ENCODE assay signal across 2 cellular contexts in the genomic region with DNA sequence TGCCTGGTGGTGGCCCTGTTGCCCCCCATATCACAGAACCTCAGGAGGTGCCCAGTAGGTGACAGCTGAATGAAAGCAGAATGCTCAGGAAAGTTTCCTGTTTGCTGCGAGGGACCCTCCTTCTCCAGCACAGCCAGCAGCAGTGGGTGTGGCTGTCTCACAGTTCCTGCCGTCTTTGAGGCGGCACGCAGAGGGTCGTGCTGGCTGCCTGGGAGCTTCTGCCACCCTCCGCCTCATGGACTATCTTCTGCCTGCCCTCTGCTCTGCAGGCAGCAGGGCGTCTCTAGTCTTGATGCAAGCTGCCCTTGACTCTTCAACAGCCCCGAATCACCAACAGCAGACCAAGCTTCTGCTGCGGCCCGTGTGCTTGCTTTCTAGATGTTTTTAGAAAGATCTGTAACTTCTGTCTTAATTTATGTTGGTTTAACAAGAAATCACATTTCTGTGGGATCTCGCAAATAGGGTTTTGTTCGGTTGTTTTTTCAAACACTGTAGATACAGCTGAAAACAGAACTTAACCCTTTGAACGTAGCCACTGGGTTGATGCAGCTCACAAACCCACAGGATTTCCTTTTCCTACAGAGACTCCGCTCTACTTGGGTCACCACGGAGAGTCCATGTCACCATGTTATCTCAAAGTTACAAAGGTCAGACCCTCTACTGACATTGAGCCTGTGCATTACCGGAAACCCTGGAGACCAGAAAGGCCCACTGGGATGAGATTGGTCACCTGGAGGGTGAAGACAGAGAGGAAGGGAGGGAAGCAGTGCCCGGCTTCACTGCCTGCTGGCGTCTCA.
TF ChIP-seq lines count a peak whose summit lies in the region.

No MANE protein-coding gene starts in this region.

TF ChIP-seq in HepG2, 621 proteins besides CTCF, POLR2A, EP300 and RAD21:
- TF ChIP-seq, protein P1, sequence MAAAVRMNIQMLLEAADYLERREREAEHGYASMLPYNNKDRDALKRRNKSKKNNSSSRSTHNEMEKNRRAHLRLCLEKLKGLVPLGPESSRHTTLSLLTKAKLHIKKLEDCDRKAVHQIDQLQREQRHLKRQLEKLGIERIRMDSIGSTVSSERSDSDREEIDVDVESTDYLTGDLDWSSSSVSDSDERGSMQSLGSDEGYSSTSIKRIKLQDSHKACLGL (CRISPR knock-in tag; IDR thresholded peaks at IDR 0.05): no peak
- TF ChIP-seq, protein P2, sequence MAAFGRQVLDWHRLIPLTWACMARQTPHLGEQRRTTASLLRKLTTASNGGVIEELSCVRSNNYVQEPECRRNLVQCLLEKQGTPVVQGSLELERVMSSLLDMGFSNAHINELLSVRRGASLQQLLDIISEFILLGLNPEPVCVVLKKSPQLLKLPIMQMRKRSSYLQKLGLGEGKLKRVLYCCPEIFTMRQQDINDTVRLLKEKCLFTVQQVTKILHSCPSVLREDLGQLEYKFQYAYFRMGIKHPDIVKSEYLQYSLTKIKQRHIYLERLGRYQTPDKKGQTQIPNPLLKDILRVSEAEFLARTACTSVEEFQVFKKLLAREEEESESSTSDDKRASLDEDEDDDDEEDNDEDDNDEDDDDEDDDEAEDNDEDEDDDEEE (CRISPR knock-in tag; IDR thresholded peaks at IDR 0.05): no peak
- TF ChIP-seq MBD4 (IDR thresholded peaks at IDR 0.05; ENCODE audit: borderline replicate concordance, low read length) (no peak), ZNF652 (CRISPR knock-in tag; IDR thresholded peaks at IDR 0.05; ENCODE audit: borderline replicate concordance, low read depth) (peak; percentile 41; the same call in 1 of the 2 replicates), ZNF446 (CRISPR knock-in tag; IDR thresholded peaks at IDR 0.05) (no peak), ZNF644 (CRISPR knock-in tag; IDR thresholded peaks at IDR 0.05; ENCODE audit: low read depth) (no peak), TCF7L2 (IDR thresholded peaks at IDR 0.05; ENCODE audit: low read depth, low read length) (no peak), ADNP (CRISPR knock-in tag; IDR thresholded peaks at IDR 0.05) (no peak)
- TF ChIP-seq, protein P3, sequence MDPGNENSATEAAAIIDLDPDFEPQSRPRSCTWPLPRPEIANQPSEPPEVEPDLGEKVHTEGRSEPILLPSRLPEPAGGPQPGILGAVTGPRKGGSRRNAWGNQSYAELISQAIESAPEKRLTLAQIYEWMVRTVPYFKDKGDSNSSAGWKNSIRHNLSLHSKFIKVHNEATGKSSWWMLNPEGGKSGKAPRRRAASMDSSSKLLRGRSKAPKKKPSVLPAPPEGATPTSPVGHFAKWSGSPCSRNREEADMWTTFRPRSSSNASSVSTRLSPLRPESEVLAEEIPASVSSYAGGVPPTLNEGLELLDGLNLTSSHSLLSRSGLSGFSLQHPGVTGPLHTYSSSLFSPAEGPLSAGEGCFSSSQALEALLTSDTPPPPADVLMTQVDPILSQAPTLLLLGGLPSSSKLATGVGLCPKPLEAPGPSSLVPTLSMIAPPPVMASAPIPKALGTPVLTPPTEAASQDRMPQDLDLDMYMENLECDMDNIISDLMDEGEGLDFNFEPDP (CRISPR knock-in tag; conservative IDR thresholded peaks at IDR 0.05): no peak

TF ChIP-seq in H1, 55 proteins besides CTCF, POLR2A, EP300 and RAD21:
- TF ChIP-seq EGR1 (IDR thresholded peaks at IDR 0.05; ENCODE audit: borderline replicate concordance, low read depth, low read length) (no peak), TBP (IDR thresholded peaks at IDR 0.05; ENCODE audit: low read depth, low read length) (no peak), SIN3A (conservative IDR thresholded peaks at IDR 0.05 in 1 of 2, IDR thresholded peaks at IDR 0.05 in 1 of 2; ENCODE audit: low read depth in 1 of 2, low read length in 2 of 2) (no peak), SUZ12 (IDR thresholded peaks at IDR 0.05; ENCODE audit: low read length) (no peak), CBX5 (IDR thresholded peaks at IDR 0.05; ENCODE audit: low read depth, low read length) (no peak), KDM5A (IDR thresholded peaks at IDR 0.05; ENCODE audit: low read length) (no peak)
- TF ChIP-seq, protein P4, sequence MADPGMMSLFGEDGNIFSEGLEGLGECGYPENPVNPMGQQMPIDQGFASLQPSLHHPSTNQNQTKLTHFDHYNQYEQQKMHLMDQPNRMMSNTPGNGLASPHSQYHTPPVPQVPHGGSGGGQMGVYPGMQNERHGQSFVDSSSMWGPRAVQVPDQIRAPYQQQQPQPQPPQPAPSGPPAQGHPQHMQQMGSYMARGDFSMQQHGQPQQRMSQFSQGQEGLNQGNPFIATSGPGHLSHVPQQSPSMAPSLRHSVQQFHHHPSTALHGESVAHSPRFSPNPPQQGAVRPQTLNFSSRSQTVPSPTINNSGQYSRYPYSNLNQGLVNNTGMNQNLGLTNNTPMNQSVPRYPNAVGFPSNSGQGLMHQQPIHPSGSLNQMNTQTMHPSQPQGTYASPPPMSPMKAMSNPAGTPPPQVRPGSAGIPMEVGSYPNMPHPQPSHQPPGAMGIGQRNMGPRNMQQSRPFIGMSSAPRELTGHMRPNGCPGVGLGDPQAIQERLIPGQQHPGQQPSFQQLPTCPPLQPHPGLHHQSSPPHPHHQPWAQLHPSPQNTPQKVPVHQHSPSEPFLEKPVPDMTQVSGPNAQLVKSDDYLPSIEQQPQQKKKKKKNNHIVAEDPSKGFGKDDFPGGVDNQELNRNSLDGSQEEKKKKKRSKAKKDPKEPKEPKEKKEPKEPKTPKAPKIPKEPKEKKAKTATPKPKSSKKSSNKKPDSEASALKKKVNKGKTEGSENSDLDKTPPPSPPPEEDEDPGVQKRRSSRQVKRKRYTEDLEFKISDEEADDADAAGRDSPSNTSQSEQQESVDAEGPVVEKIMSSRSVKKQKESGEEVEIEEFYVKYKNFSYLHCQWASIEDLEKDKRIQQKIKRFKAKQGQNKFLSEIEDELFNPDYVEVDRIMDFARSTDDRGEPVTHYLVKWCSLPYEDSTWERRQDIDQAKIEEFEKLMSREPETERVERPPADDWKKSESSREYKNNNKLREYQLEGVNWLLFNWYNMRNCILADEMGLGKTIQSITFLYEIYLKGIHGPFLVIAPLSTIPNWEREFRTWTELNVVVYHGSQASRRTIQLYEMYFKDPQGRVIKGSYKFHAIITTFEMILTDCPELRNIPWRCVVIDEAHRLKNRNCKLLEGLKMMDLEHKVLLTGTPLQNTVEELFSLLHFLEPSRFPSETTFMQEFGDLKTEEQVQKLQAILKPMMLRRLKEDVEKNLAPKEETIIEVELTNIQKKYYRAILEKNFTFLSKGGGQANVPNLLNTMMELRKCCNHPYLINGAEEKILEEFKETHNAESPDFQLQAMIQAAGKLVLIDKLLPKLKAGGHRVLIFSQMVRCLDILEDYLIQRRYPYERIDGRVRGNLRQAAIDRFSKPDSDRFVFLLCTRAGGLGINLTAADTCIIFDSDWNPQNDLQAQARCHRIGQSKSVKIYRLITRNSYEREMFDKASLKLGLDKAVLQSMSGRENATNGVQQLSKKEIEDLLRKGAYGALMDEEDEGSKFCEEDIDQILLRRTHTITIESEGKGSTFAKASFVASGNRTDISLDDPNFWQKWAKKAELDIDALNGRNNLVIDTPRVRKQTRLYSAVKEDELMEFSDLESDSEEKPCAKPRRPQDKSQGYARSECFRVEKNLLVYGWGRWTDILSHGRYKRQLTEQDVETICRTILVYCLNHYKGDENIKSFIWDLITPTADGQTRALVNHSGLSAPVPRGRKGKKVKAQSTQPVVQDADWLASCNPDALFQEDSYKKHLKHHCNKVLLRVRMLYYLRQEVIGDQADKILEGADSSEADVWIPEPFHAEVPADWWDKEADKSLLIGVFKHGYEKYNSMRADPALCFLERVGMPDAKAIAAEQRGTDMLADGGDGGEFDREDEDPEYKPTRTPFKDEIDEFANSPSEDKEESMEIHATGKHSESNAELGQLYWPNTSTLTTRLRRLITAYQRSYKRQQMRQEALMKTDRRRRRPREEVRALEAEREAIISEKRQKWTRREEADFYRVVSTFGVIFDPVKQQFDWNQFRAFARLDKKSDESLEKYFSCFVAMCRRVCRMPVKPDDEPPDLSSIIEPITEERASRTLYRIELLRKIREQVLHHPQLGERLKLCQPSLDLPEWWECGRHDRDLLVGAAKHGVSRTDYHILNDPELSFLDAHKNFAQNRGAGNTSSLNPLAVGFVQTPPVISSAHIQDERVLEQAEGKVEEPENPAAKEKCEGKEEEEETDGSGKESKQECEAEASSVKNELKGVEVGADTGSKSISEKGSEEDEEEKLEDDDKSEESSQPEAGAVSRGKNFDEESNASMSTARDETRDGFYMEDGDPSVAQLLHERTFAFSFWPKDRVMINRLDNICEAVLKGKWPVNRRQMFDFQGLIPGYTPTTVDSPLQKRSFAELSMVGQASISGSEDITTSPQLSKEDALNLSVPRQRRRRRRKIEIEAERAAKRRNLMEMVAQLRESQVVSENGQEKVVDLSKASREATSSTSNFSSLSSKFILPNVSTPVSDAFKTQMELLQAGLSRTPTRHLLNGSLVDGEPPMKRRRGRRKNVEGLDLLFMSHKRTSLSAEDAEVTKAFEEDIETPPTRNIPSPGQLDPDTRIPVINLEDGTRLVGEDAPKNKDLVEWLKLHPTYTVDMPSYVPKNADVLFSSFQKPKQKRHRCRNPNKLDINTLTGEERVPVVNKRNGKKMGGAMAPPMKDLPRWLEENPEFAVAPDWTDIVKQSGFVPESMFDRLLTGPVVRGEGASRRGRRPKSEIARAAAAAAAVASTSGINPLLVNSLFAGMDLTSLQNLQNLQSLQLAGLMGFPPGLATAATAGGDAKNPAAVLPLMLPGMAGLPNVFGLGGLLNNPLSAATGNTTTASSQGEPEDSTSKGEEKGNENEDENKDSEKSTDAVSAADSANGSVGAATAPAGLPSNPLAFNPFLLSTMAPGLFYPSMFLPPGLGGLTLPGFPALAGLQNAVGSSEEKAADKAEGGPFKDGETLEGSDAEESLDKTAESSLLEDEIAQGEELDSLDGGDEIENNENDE (IDR thresholded peaks at IDR 0.05; ENCODE audit: insufficient replicate concordance, low read length): no peak
- TF ChIP-seq, protein P5, sequence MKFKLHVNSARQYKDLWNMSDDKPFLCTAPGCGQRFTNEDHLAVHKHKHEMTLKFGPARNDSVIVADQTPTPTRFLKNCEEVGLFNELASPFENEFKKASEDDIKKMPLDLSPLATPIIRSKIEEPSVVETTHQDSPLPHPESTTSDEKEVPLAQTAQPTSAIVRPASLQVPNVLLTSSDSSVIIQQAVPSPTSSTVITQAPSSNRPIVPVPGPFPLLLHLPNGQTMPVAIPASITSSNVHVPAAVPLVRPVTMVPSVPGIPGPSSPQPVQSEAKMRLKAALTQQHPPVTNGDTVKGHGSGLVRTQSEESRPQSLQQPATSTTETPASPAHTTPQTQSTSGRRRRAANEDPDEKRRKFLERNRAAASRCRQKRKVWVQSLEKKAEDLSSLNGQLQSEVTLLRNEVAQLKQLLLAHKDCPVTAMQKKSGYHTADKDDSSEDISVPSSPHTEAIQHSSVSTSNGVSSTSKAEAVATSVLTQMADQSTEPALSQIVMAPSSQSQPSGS (IDR thresholded peaks at IDR 0.05; ENCODE audit: low read length): no peak
